ENCODE assay signal across 1 cellular context in genomic region chr19:18833849-18834643, GRCh38.
TF ChIP-seq lines count a peak whose summit lies in the region.

No MANE protein-coding gene starts in this region.

TF ChIP-seq in GM12878, 131 proteins besides CTCF, POLR2A, EP300 and RAD21:
- TF ChIP-seq BRCA1 (IDR thresholded peaks at IDR 0.05; ENCODE audit: low read depth, low read length) = no peak
- TF ChIP-seq BCL11A (IDR thresholded peaks at IDR 0.05; ENCODE audit: low read depth, low read length) = no peak
- TF ChIP-seq MXI1 (IDR thresholded peaks at IDR 0.05; ENCODE audit: low read depth, low read length) = 0 out of 2 replicates have a peak, but pooled peaks have one; percentile 28
- no peak for TF ChIP-seq CREM (IDR thresholded peaks at IDR 0.05; ENCODE audit: low read depth)
- TF ChIP-seq CEBPZ (IDR thresholded peaks at IDR 0.05; ENCODE audit: low read depth, low read length) = no peak
- TF ChIP-seq RUNX3 (IDR thresholded peaks at IDR 0.05; ENCODE audit: low read length) = 0 out of 2 replicates have a peak, but pooled peaks have one; percentile 20
- TF ChIP-seq TCF3 (IDR thresholded peaks at IDR 0.05; ENCODE audit: borderline replicate concordance, insufficient read depth, low read depth, low read length) = no peak
- no peak for TF ChIP-seq ZBTB11 (CRISPR knock-in tag; IDR thresholded peaks at IDR 0.05)
- no peak for TF ChIP-seq PKNOX1 (IDR thresholded peaks at IDR 0.05)
- 0 out of 2 replicates have a peak, but pooled peaks have one; percentile 18 for TF ChIP-seq MLLT1 (IDR thresholded peaks at IDR 0.05)
- TF ChIP-seq TCF7 (IDR thresholded peaks at IDR 0.05; ENCODE audit: borderline replicate concordance) = no peak
- TF ChIP-seq POLR2AphosphoS2 (IDR thresholded peaks at IDR 0.05; ENCODE audit: low read depth, low read length) = 0 out of 2 replicates have a peak, but pooled peaks have one; percentile 30
